In the genomic region with DNA sequence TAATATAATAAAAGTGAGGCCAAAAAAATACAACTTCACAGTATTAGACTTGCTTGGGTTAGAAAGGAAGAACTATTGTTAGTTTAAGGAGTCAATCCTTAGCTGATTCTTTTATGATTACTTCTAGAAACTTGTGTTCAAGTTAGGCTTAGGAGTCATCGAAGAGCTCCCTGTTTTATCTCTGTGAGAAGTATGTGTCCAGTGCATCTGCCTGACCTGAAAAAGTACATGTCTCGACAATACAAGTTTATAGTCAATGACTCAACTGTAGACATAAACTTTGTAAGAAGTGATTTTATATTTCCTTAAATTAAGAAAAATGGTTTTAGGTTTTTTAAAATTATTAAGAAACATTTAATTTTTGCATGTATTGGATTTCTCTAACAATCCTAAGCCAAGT, we compare ENCODE assay signal across 13 cellular contexts.
"Had no signal": no experiment of that assay in that cellular context is flagged by ENCODE, and none has a peak within 500 bp of the region (broad histone marks: within the 10 kb centered on the region; RNA-seq: fewer than 3 reads in every experiment).

No MANE protein-coding gene starts in this region.

- ATAC-seq: activated CD8-positive, alpha-beta T cell treated with anti-CD3 and anti-CD28 coated beads for 36 hours; activated naive CD8-positive, alpha-beta T cell treated with anti-CD3 and anti-CD28 coated beads, Interleukin-2, amount 50 U/mL, for 24 hours had no signal

- H3K4me1 ChIP-seq: colonic mucosa had no signal

- H3K27me3 ChIP-seq: colonic mucosa, tibial nerve had no signal

- DNase-seq: activated CD8-positive, alpha-beta memory T cell treated with anti-CD3 and anti-CD28 coated beads, Interleukin-2, amount 50 U/mL, for 4 hours; activated CD8-positive, alpha-beta T cell treated with anti-CD3 and anti-CD28 coated beads for 36 hours; activated naive CD4-positive, alpha-beta T cell treated with Interleukin-2 at 50 U/mL for 16 hours; activated naive CD8-positive, alpha-beta T cell treated with anti-CD3 and anti-CD28 coated beads, Interleukin-2, amount 50 U/mL, for 24 hours; caudate nucleus; colonic mucosa; effector CD4-positive, alpha-beta T cell; hypothalamus; naive B cell; small intestine; T-helper 9 cell had no signal

- H3K36me3 ChIP-seq: colonic mucosa had no signal

- FAIRE-seq: small intestine had no signal

- H3K27ac ChIP-seq: colonic mucosa, tibial nerve, VCaP had no signal

- H3K9me3 ChIP-seq: colonic mucosa, tibial nerve had no signal

- H3K4me3 ChIP-seq: colonic mucosa, tibial nerve had no signal
